ENCODE assay signal across 12 cellular contexts in the genomic region with DNA sequence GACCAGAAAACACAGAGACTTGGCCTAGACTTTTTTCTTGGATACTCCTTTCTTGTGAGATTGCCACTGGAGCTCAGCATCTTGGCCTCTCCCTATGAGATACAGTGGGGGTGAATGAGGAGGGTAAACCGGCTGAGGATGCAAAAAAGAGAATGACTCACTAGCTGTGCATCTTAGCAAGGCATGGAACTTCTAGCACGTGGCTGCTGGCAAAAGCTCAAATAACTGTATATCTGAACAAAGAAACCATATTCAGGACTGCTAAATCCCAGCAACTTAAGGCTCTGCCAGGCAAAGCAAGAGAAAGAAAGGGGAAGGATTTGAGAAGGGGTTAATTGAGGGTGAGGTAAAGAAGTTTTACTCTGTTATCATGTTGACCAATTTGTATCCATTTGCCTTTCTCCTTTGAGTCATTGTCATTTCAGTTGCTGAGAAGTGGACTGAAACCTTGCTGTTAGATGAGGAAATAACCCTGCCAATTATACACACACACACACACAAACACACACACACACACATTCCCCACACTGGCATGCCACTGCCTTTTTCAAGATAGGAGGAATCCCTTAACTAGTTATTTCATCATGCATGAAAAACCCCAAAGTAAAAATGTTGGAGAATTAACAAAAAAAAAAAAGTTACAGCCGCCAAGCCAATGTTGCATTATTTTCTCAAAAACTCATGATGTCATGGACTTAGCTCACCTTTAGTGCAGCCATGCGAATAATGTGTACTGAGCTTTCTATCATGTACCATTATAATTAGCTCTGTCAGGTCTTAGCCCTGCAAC.
DNase-seq lines count a peak whose midpoint lies in the region; ATAC-seq and TF ChIP-seq lines count a peak whose summit lies in the region.
"Had no signal": no experiment of that assay in that cellular context is flagged by ENCODE, and none has a peak within 500 bp of the region (broad histone marks: within the 10 kb centered on the region; RNA-seq: fewer than 3 reads in every experiment).

No MANE protein-coding gene starts in this region.

- H3K4ac ChIP-seq in IMR-90 (ENCODE audit: low read depth, low read length): peak overlapping the region; percentile 88

- no peak for TF ChIP-seq RAD21 in IMR-90 (IDR thresholded peaks at IDR 0.05; ENCODE audit: low read length)

- H2BK15ac ChIP-seq in IMR-90 (ENCODE audit: low read depth, low read length): peak overlapping the region; percentile 92; the same call in 2 of the 3 replicates

- peak overlapping the region; percentile 56; the same call in 1 of the 2 replicates for H4K5ac ChIP-seq in IMR-90 (ENCODE audit: low read depth, low read length)

- H2BK120ac ChIP-seq in IMR-90 (ENCODE audit: low read depth, low read length): peak overlapping the region; percentile 95

- peak overlapping the region; percentile 21; the same call in 1 of the 2 replicates for H3K4me2 ChIP-seq in IMR-90 (ENCODE audit: low read depth, low read length)

- H3K9ac ChIP-seq in IMR-90 (ENCODE audit: low read depth, low read length): peak overlapping the region; percentile 11; the same call in 1 of the 2 replicates

- in situ Hi-C loops in ACHN (cut with HindIII; ENCODE audit: low pct_ligation_motif_present, low pct_unique_long_range_greater_than_20kb, low sequenced_read_pairs) (no loop called here), IMR-90 (cut with MboI; ENCODE audit: low sequenced_read_pairs) (no loop called here), astrocyte of the spinal cord (cut with HindIII; ENCODE audit: low sequenced_read_pairs) (no loop called here)

- peak overlapping the region; percentile 67; the same call in 1 of the 2 replicates for H3K18ac ChIP-seq in IMR-90 (ENCODE audit: low read depth, low read length)

- TF ChIP-seq POLR2A in IMR-90 (IDR thresholded peaks at IDR 0.05; ENCODE audit: low read depth, low read length): no peak
- TF ChIP-seq POLR2A in erythroblast (IDR thresholded peaks at IDR 0.05; ENCODE audit: low read length): no peak

- TF ChIP-seq CTCF in IMR-90 (conservative IDR thresholded peaks at IDR 0.05; ENCODE audit: low read depth, low read length) (no peak), astrocyte of the spinal cord (IDR thresholded peaks at IDR 0.05; ENCODE audit: low read depth, low read length) (no peak)

- no peaks in the 10 kb centered on the region for H4K20me1 ChIP-seq in IMR-90 (ENCODE audit: insufficient read depth, low read length)

- peak; percentile 87 for ATAC-seq in IMR-90 (ENCODE audit: low read depth)
- no peak for ATAC-seq in HG03439 (IDR thresholded peaks at IDR 0.05; ENCODE audit: unreplicated experiment)
- ATAC-seq in GM18907 (IDR thresholded peaks at IDR 0.05; ENCODE audit: unreplicated experiment): no peak
- ATAC-seq: natural killer cell treated with Interleukin-12 subunit alpha and Interleukin-12 subunit beta and Interleukin-15 and Interleukin-18, amount 100 ng/mL, for 72 hours had no signal

- WGBS in IMR-90 (ENCODE audit: extremely low coverage in 2 of 2, insufficient read length in 1 of 2), 2 experiments: no CpG with 5 or more reads among the region's 4 CpGs

- peak overlapping the region; percentile 49 for H2AK9ac ChIP-seq in IMR-90 (replicated peaks; ENCODE audit: low read depth, low read length, poor library complexity)

- H3K36me3 ChIP-seq in IMR-90 (ENCODE audit: control insufficient read depth, insufficient read depth, low read length): no peaks in the 10 kb centered on the region

- peak overlapping the region; percentile 89 for H3K23ac ChIP-seq in IMR-90 (ENCODE audit: low read depth, low read length)

- no peaks in the 10 kb centered on the region for H3K27me3 ChIP-seq in IMR-90 (ENCODE audit: control insufficient read depth, insufficient read depth, low read length)

- H2BK20ac ChIP-seq in IMR-90 (ENCODE audit: low read depth, low read length): peak overlapping the region; percentile 98

- H3K9me3 ChIP-seq in IMR-90 (ENCODE audit: control insufficient read depth, insufficient read depth, low read length): no peaks in the 10 kb centered on the region
- H3K9me3 ChIP-seq: Caco-2 had no signal

- H2AFZ ChIP-seq in IMR-90 (replicated peaks; ENCODE audit: low read length, poor library complexity): peak overlapping the region; percentile 4

- dilution Hi-C loops in IMR-90 (cut with HindIII; ENCODE audit: low sequenced_read_pairs, unreplicated experiment): no loop called here

- peaks cover 21% of the 10 kb centered on the region for H3K4me1 ChIP-seq in IMR-90 (ENCODE audit: control insufficient read depth, insufficient read depth, low read length)
- H3K4me1 ChIP-seq: Caco-2 had no signal

- peak overlapping the region; percentile 88 for H4K91ac ChIP-seq in IMR-90 (ENCODE audit: insufficient read depth, low read depth, low read length)

- peak; percentile 78 for DNase-seq in ACHN
- peak; percentile 95 for DNase-seq in IMR-90
- DNase-seq in astrocyte of the spinal cord (ENCODE audit: low read depth, low spot score): peak; percentile 90
- peak; percentile 86 for DNase-seq in kidney tubule cell (ENCODE audit: low spot score)
- DNase-seq in erythroblast (lab: John Stamatoyannopoulos, UW): no peak
- DNase-seq in cerebellum (ENCODE audit: low spot score): no peak
- DNase-seq: activated T-cell treated with anti-CD3 and anti-CD28 coated beads, Interleukin-2, amount 50 U/mL, for 1 hour; Caco-2; NCI-H1105 treated with DMSO at 0.1 percent for 48 hours had no signal

- H3K9me1 ChIP-seq in IMR-90 (ENCODE audit: insufficient read depth, low read length): peaks cover 13% of the 10 kb centered on the region

- POLR2A ChIA-PET in IMR-90 (lab: Charles Lee; ENCODE audit: unreplicated experiment): no interaction called here

- H2BK5ac ChIP-seq in IMR-90 (ENCODE audit: low read depth, low read length, poor library complexity, severe bottlenecking): peak overlapping the region; percentile 94

- peak overlapping the region; percentile 68 to 87 for H4K8ac ChIP-seq in IMR-90 (ENCODE audit: low read depth in 2 of 2, low read length in 2 of 2)

- peak overlapping the region; percentile 63; the same call in 1 of the 2 replicates for H3K27ac ChIP-seq in IMR-90 (ENCODE audit: insufficient read depth, low read length)

- H3K14ac ChIP-seq in IMR-90 (replicated peaks; ENCODE audit: low read depth, low read length): peak overlapping the region; percentile 71

- H3K79me1 ChIP-seq in IMR-90 (ENCODE audit: low read depth in 1 of 2, low read length in 2 of 2): no peaks in the 10 kb centered on the region

- intact Hi-C loops in IMR-90 (cut with micrococcal nuclease): loop anchor here (5.0 kb wide), 1 partner anchor 91 kb away; no protein-coding TSS in a partner anchor

- peak overlapping the region; percentile 77; the same call in 1 of the 2 replicates for H3K56ac ChIP-seq in IMR-90 (ENCODE audit: extremely low read depth, insufficient read depth, low read length)

- no TSS peak for BruUV-seq in IMR-90 (replicated peaks; lab: Mats Ljungman, UMichigan)

- H3K4me3 ChIP-seq in IMR-90 (ENCODE audit: insufficient read depth, low read depth, low read length) (no peak overlapping the region), astrocyte of the spinal cord (ENCODE audit: low read depth, low read length) (no peak overlapping the region)

- H2AK5ac ChIP-seq in IMR-90 (ENCODE audit: low read depth, low read length): peak overlapping the region; percentile 74; the same call in 1 of the 2 replicates

- CTCF ChIA-PET in IMR-90 (lab: Yijun Ruan, JAX): interaction anchor here (0.6 to 0.8 kb wide), 3 partner anchors 100 to 570 kb away, joined by 3 to 10 read pairs (median 3); no protein-coding TSS in a partner anchor

TF ChIP-seq in IMR-90, 13 proteins besides CTCF, POLR2A, EP300 and RAD21:
- no peak for TF ChIP-seq SMC3 (IDR thresholded peaks at IDR 0.05; ENCODE audit: low read depth, low read length)
- TF ChIP-seq CHD1 (IDR thresholded peaks at IDR 0.05; ENCODE audit: low read depth, low read length): no peak
- peak; percentile 89 for TF ChIP-seq BHLHE40 (IDR thresholded peaks at IDR 0.05; ENCODE audit: low read depth, low read length)
- TF ChIP-seq MAFK (IDR thresholded peaks at IDR 0.05; ENCODE audit: low read depth, low read length): peak; percentile 81
- TF ChIP-seq, protein P1, sequence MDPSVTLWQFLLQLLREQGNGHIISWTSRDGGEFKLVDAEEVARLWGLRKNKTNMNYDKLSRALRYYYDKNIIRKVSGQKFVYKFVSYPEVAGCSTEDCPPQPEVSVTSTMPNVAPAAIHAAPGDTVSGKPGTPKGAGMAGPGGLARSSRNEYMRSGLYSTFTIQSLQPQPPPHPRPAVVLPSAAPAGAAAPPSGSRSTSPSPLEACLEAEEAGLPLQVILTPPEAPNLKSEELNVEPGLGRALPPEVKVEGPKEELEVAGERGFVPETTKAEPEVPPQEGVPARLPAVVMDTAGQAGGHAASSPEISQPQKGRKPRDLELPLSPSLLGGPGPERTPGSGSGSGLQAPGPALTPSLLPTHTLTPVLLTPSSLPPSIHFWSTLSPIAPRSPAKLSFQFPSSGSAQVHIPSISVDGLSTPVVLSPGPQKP (IDR thresholded peaks at IDR 0.05; ENCODE audit: borderline replicate concordance, low read depth, low read length): no peak
- TF ChIP-seq FOS (IDR thresholded peaks at IDR 0.05; ENCODE audit: low read depth, low read length): peak; percentile 51; the same call in 1 of the 2 replicates
- TF ChIP-seq, protein P2, sequence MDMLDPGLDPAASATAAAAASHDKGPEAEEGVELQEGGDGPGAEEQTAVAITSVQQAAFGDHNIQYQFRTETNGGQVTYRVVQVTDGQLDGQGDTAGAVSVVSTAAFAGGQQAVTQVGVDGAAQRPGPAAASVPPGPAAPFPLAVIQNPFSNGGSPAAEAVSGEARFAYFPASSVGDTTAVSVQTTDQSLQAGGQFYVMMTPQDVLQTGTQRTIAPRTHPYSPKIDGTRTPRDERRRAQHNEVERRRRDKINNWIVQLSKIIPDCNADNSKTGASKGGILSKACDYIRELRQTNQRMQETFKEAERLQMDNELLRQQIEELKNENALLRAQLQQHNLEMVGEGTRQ (IDR thresholded peaks at IDR 0.05; ENCODE audit: low read depth, low read length): peak; percentile 26; the same call in 1 of the 2 replicates
- TF ChIP-seq MAZ (IDR thresholded peaks at IDR 0.05; ENCODE audit: borderline replicate concordance, low read depth, low read length): no peak
- TF ChIP-seq MXI1 (IDR thresholded peaks at IDR 0.05; ENCODE audit: borderline replicate concordance, low read depth, low read length): peak; percentile 67; the same call in 1 of the 2 replicates
- no peak for TF ChIP-seq RFX5 (IDR thresholded peaks at IDR 0.05; ENCODE audit: low read depth, low read length)
- no peak for TF ChIP-seq RCOR1 (IDR thresholded peaks at IDR 0.05; ENCODE audit: insufficient replicate concordance, low read length)
- no peak for TF ChIP-seq NFE2L2 (IDR thresholded peaks at IDR 0.05; ENCODE audit: low read depth, low read length)
- 0 out of 2 replicates have a peak, but pooled peaks have one; percentile 4 for TF ChIP-seq CEBPB (IDR thresholded peaks at IDR 0.05; ENCODE audit: low read depth, low read length)
TF ChIP-seq in IMR-90: peak in this region for 6.

Comparison
In these comparisons a context has a peak if more than half of its experiments do, and no peak if none do; other contexts are left out.
1. DNase-seq: peak in ACHN (single experiment), IMR-90 (single experiment), astrocyte of the spinal cord (single experiment) and kidney tubule cell (single experiment); none in erythroblast (0 of 2) and cerebellum (single experiment).